14 cellular contexts compared by ENCODE assay signal in genomic region chr5:157549283-157549629, GRCh38. TPM values are rescaled to one million over a fixed set of nuclear protein-coding genes. Genes with fewer than 3 reads are reported as not detected.
DNase-seq lines count a peak whose midpoint lies in the region; ATAC-seq, FAIRE-seq and TF ChIP-seq lines count a peak whose summit lies in the region.
"Had no signal": no experiment of that assay in that cellular context is flagged by ENCODE, and none has a peak within 500 bp of the region (broad histone marks: within the 10 kb centered on the region; RNA-seq: fewer than 3 reads in every experiment).

No MANE protein-coding gene starts in this region.

- peaks cover 36% of the 10 kb centered on the region for H3K4me1 ChIP-seq in endodermal cell (ENCODE audit: control insufficient read depth, insufficient read depth, low read length)

- no peak for FAIRE-seq in RCC 7860 (lab: Jason Lieb, UNC)
- FAIRE-seq: kidney had no signal

- H3K27me3 ChIP-seq in endodermal cell (ENCODE audit: control insufficient read depth, insufficient read depth, low read length, poor library complexity, severe bottlenecking) = no peaks in the 10 kb centered on the region
- H3K27me3 ChIP-seq: BLaER1, ovary, upper lobe of right lung had no signal

- 89 to 100% methylated on average over 1 to 3 of the region's 3 CpGs for WGBS in endodermal cell (ENCODE audit: insufficient coverage in 1 of 2, insufficient read length in 1 of 2), 2 experiments

- peak overlapping the region; percentile 53 for H3K4me3 ChIP-seq in endodermal cell (ENCODE audit: low read length)
- H3K4me3 ChIP-seq: BLaER1, ovary, upper lobe of right lung had no signal

- H3K9me3 Mint-ChIP-seq in activated naive CD4-positive, alpha-beta T cell treated with anti-CD3 and anti-CD28 coated beads, Interleukin-2, amount 10 ng/mL, durations not matched to agents 7 days and 5 days = no peaks in the 10 kb centered on the region
- no peaks in the 10 kb centered on the region for H3K9me3 Mint-ChIP-seq in endodermal cell
- no peaks in the 10 kb centered on the region for H3K9me3 Mint-ChIP-seq in stimulated activated naive B cell treated with anti-CD40 and anti-IgM and Interleukin-4, amounts not matched to agents 10 μg/mL and 1 μg/mL and 100 μg/mL, for 72 hours

- TF ChIP-seq CTCF in endodermal cell (conservative IDR thresholded peaks at IDR 0.05) (no peak), GM20000 (IDR thresholded peaks at IDR 0.05; ENCODE audit: extremely low read depth, missing control alignments) (no peak)

- H3K27ac ChIP-seq in endodermal cell (ENCODE audit: low read depth, low read length) = no peak overlapping the region
- H3K27ac ChIP-seq: BLaER1, ovary, upper lobe of right lung had no signal

- H3K36me3 ChIP-seq in endodermal cell (ENCODE audit: control insufficient read depth, insufficient read depth, low read length) = peaks cover 83% of the 10 kb centered on the region
- H3K36me3 ChIP-seq: BLaER1, ovary, upper lobe of right lung had no signal

- no peak overlapping the region for H3K9ac ChIP-seq in endodermal cell (ENCODE audit: extremely low read depth, low read length, poor library complexity, severe bottlenecking)
- H3K9ac ChIP-seq: BLaER1 had no signal

- peaks cover 70% of the 10 kb centered on the region for H3K36me3 Mint-ChIP-seq in activated naive CD4-positive, alpha-beta T cell treated with anti-CD3 and anti-CD28 coated beads, Interleukin-2, amount 10 ng/mL, durations not matched to agents 7 days and 5 days
- peaks cover 41% of the 10 kb centered on the region for H3K36me3 Mint-ChIP-seq in endodermal cell (ENCODE audit: low read depth)
- H3K36me3 Mint-ChIP-seq in stimulated activated naive B cell treated with anti-CD40 and anti-IgM and Interleukin-4, amounts not matched to agents 10 μg/mL and 1 μg/mL and 100 μg/mL, for 72 hours = peaks cover 22 to 45% of the 10 kb centered on the region in 2 donors

- no peaks in the 10 kb centered on the region for H3K27me3 Mint-ChIP-seq in activated naive CD4-positive, alpha-beta T cell treated with anti-CD3 and anti-CD28 coated beads, Interleukin-2, amount 10 ng/mL, durations not matched to agents 7 days and 5 days
- no peaks in the 10 kb centered on the region for H3K27me3 Mint-ChIP-seq in endodermal cell (ENCODE audit: insufficient read depth)
- H3K27me3 Mint-ChIP-seq in stimulated activated naive B cell treated with anti-CD40 and anti-IgM and Interleukin-4, amounts not matched to agents 10 μg/mL and 1 μg/mL and 100 μg/mL, for 72 hours = no peaks in the 10 kb centered on the region

- H3K4me1 Mint-ChIP-seq in activated naive CD4-positive, alpha-beta T cell treated with anti-CD3 and anti-CD28 coated beads, Interleukin-2, amount 10 ng/mL, durations not matched to agents 7 days and 5 days = peaks cover 85% of the 10 kb centered on the region
- H3K4me1 Mint-ChIP-seq in endodermal cell = peaks cover 62% of the 10 kb centered on the region
- peaks cover 65 to 89% of the 10 kb centered on the region in 2 donors for H3K4me1 Mint-ChIP-seq in stimulated activated naive B cell treated with anti-CD40 and anti-IgM and Interleukin-4, amounts not matched to agents 10 μg/mL and 1 μg/mL and 100 μg/mL, for 72 hours

- H3K27ac Mint-ChIP-seq in activated naive CD4-positive, alpha-beta T cell treated with anti-CD3 and anti-CD28 coated beads, Interleukin-2, amount 10 ng/mL, durations not matched to agents 7 days and 5 days = peak overlapping the region; percentile 35
- H3K27ac Mint-ChIP-seq in endodermal cell = no peak overlapping the region
- peak overlapping the region; percentile 85 for H3K27ac Mint-ChIP-seq in stimulated activated naive B cell treated with anti-CD40 and anti-IgM and Interleukin-4, amounts not matched to agents 10 μg/mL and 1 μg/mL and 100 μg/mL, for 72 hours

- H3K4me3 Mint-ChIP-seq in activated naive CD4-positive, alpha-beta T cell treated with anti-CD3 and anti-CD28 coated beads, Interleukin-2, amount 10 ng/mL, durations not matched to agents 7 days and 5 days = peak overlapping the region; percentile 5
- no peak overlapping the region for H3K4me3 Mint-ChIP-seq in endodermal cell
- peak overlapping the region; percentile 29 to 61 for H3K4me3 Mint-ChIP-seq in stimulated activated naive B cell treated with anti-CD40 and anti-IgM and Interleukin-4, amounts not matched to agents 10 μg/mL and 1 μg/mL and 100 μg/mL, for 72 hours

- no peak for ATAC-seq in stimulated activated naive B cell treated with anti-CD40 and anti-IgM and Interleukin-4, amounts not matched to agents 10 μg/mL and 1 μg/mL and 100 μg/mL, for 72 hours (replicated peaks)
- ATAC-seq in HG02678 (IDR thresholded peaks at IDR 0.05; ENCODE audit: unreplicated experiment) = no peak

- no peak for DNase-seq in activated naive CD4-positive, alpha-beta T cell treated with anti-CD3 and anti-CD28 coated beads, Interleukin-2, amount 10 ng/mL, durations not matched to agents 7 days and 5 days
- DNase-seq in activated naive CD4-positive, alpha-beta T cell (lab: John Stamatoyannopoulos, UW) = no peak
- DNase-seq in RCC 7860 (ENCODE audit: low spot score) (peak; percentile 30), endodermal cell (no peak), GM20000 (ENCODE audit: low spot score) (no peak)
- no peak for DNase-seq in stimulated activated naive B cell treated with anti-CD40 and anti-IgM and Interleukin-4, amounts not matched to agents 10 μg/mL and 1 μg/mL and 100 μg/mL, for 72 hours
- DNase-seq in stimulated activated CD4-positive, alpha-beta T cell treated with anti-CD3 and anti-CD28 coated beads, Interleukin-1b, Interleukin-23, amount 100 ng/mL, for 48 hours = no peak
- DNase-seq: amniotic stem cell, kidney, NCI-H1694 treated with DMSO at 0.1 percent for 48 hours, ovary, upper lobe of right lung had no signal

- no peaks in the 10 kb centered on the region for H3K9me3 ChIP-seq in endodermal cell (ENCODE audit: control insufficient read depth, low read length)
- H3K9me3 ChIP-seq: ovary, upper lobe of right lung had no signal

- CTCF ChIA-PET in activated naive CD4-positive, alpha-beta T cell treated with anti-CD3 and anti-CD28 coated beads, Interleukin-2, amount 10 ng/mL, durations not matched to agents 7 days and 5 days (lab: Charles Lee) = interaction anchor here (1.2 kb wide), 1 partner anchor 14 kb away, joined by 3 read pairs; no protein-coding TSS in a partner anchor

RNA-seq across cellular contexts. Expression of gene ADAM19, which starts 26.3 kb away (rescaled TPM):
- total RNA-seq in endodermal cell = 100 to 1,000 TPM in 1 of 2 donors, 10 to 100 TPM in 1; 96.1 to 119 TPM
- 46.1 TPM for polyA plus RNA-seq in endodermal cell (2013, experiment 1 of 2)
- 63.4 TPM for polyA plus RNA-seq in endodermal cell (2013, experiment 2 of 2)
